Comparison of ENCODE assay signal across 14 cellular contexts in the genomic region with DNA sequence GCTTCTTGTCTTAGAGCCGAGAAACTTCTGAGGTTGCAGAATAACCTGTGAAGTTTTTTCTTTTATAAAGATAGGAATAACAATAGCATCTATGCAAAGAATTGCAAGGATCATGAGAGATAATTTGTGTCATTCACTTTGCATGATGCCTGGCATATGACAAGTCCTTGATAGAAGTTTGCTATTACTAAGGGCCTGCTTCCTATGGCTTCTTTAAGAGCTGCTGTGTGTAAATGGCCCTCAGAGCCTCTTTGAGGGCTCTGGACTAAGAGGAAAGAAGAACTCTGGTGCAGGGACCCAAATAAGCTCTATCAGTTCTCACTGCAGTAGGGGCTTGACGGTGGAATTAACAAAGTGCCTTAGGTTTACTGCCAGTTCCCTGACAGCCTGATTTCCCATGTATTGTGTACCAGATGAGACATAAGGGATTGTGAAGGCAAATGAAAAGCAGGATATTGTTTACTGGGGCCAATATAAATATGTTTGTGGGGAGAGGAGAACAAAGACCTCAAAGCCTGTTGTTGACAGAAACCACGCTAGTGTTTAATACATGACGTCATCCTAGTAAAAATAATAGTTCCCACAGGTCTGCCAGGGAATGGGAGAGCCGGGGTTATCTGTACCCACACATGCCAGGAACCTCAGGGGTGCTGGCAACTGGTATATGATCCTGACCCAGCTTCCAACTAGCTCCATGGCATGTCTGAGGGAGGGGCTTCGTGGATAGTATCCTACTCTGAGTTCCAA.
DNase-seq lines count a peak whose midpoint lies in the region; ATAC-seq and TF ChIP-seq lines count a peak whose summit lies in the region.
"Had no signal": no experiment of that assay in that cellular context is flagged by ENCODE, and none has a peak within 500 bp of the region (broad histone marks: within the 10 kb centered on the region; RNA-seq: fewer than 3 reads in every experiment).

No MANE protein-coding gene starts in this region.

- H3K4me1 ChIP-seq in stomach = peaks cover 17 to 45% (median 27%) of the 10 kb centered on the region in 4 donors
- no peaks in the 10 kb centered on the region for H3K4me1 ChIP-seq in MM.1S (ENCODE audit: low read length)

- intact Hi-C loops in stomach (cut with DNase I; ENCODE audit: low total_unique reads) = no loop called here
- intact Hi-C loops in left colon (cut with DNase I, micrococcal nuclease) = no loop called here

- no peak for ATAC-seq in left colon
- ATAC-seq: activated naive CD4-positive, alpha-beta T cell treated with anti-CD3 and anti-CD28 coated beads, Interleukin-2, amount 50 U/mL, for 72 hours; left lobe of liver had no signal

- H3K9me3 ChIP-seq in stomach (no peaks in the 10 kb centered on the region), MM.1S (replicated peaks; ENCODE audit: insufficient read depth, low read length) (no peaks in the 10 kb centered on the region)
- H3K9me3 ChIP-seq: psoas muscle had no signal

- H3K79me2 ChIP-seq in MM.1S (ENCODE audit: low read length) = no peaks in the 10 kb centered on the region

- H3K27me3 Mint-ChIP-seq in activated CD4-positive, alpha-beta T cell treated with anti-CD3 and anti-CD28 coated beads, Interleukin-2, amount 10 ng/mL, durations not matched to agents 7 days and 5 days = no peaks in the 10 kb centered on the region

- no peak overlapping the region for H2AFZ ChIP-seq in MM.1S (ENCODE audit: low read length)

- TF ChIP-seq CTCF in fibroblast of pulmonary artery (IDR thresholded peaks at IDR 0.05; ENCODE audit: low read length, missing control alignments) (no peak), stomach (IDR thresholded peaks at IDR 0.05) (no peak), MM.1S (IDR thresholded peaks at IDR 0.05; ENCODE audit: low read length) (no peak)

- H3K9me2 ChIP-seq in MM.1S (replicated peaks; ENCODE audit: insufficient read depth, low read length) = no peaks in the 10 kb centered on the region

- no peak overlapping the region for H3K9ac ChIP-seq in MM.1S (ENCODE audit: low read length)

- no peak overlapping the region for H3K27ac Mint-ChIP-seq in activated CD4-positive, alpha-beta T cell treated with anti-CD3 and anti-CD28 coated beads, Interleukin-2, amount 10 ng/mL, durations not matched to agents 7 days and 5 days
- H3K27ac Mint-ChIP-seq: activated naive CD4-positive, alpha-beta T cell treated with anti-CD3 and anti-CD28 coated beads, Interleukin-2, amount 50 U/mL, for 72 hours had no signal

- no peak overlapping the region for H3K4me2 ChIP-seq in MM.1S (ENCODE audit: low read depth, low read length)

- H3K27me3 ChIP-seq in stomach (no peaks in the 10 kb centered on the region), MM.1S (replicated peaks; ENCODE audit: insufficient read depth, low read length) (no peaks in the 10 kb centered on the region)

- TF ChIP-seq POLR2A in stomach (IDR thresholded peaks at IDR 0.05) = no peak

- H3K4me3 ChIP-seq in fibroblast of pulmonary artery (replicated peaks; ENCODE audit: low read depth, low read length) (no peak overlapping the region), stomach (no peak overlapping the region), MM.1S (ENCODE audit: low read length) (no peak overlapping the region)
- H3K4me3 ChIP-seq: psoas muscle had no signal

- 19 to 45% (median 36%) methylated on average over 6 of the region's 6 CpGs for WGBS in stomach, 5 donors

- DNase-seq in DMS153 (lab: John Stamatoyannopoulos, UW) = peak; percentile 56
- DNase-seq in DMS153 treated with DMSO at 0.1 percent for 48 hours (lab: John Stamatoyannopoulos, UW; ENCODE audit: unreplicated experiment) = no peak
- DNase-seq in fibroblast of pulmonary artery (ENCODE audit: low read depth) = peak; percentile 81
- DNase-seq in stomach = peak; percentile 46
- DNase-seq in activated CD4-positive, alpha-beta T cell treated with anti-CD3 and anti-CD28 coated beads, Interleukin-2, amount 10 ng/mL, durations not matched to agents 7 days and 5 days = no peak
- DNase-seq in left colon = no peak
- DNase-seq in MM.1S = no peak
- DNase-seq: activated CD4-positive, alpha-beta T cell treated with anti-CD3 and anti-CD28 coated beads, Interleukin-2, amount 50 U/mL, for 1 hour; NCI-H510A treated with DMSO at 0.1 percent for 48 hours; psoas muscle had no signal

- H3K36me3 ChIP-seq in stomach (no peaks in the 10 kb centered on the region), MM.1S (replicated peaks; ENCODE audit: insufficient read depth, low read length) (no peaks in the 10 kb centered on the region)

- no peaks in the 10 kb centered on the region for H3K36me3 Mint-ChIP-seq in activated CD4-positive, alpha-beta T cell treated with anti-CD3 and anti-CD28 coated beads, Interleukin-2, amount 10 ng/mL, durations not matched to agents 7 days and 5 days (ENCODE audit: low read depth)
- H3K36me3 Mint-ChIP-seq: activated naive CD4-positive, alpha-beta T cell treated with anti-CD3 and anti-CD28 coated beads, Interleukin-2, amount 50 U/mL, for 72 hours had no signal

- no peak for TF ChIP-seq EP300 in stomach (IDR thresholded peaks at IDR 0.05)

- H4K20me1 ChIP-seq in MM.1S (ENCODE audit: insufficient read depth, low read length) = no peaks in the 10 kb centered on the region

- no peaks in the 10 kb centered on the region for H3K9me3 Mint-ChIP-seq in activated CD4-positive, alpha-beta T cell treated with anti-CD3 and anti-CD28 coated beads, Interleukin-2, amount 10 ng/mL, durations not matched to agents 7 days and 5 days

- H3F3A ChIP-seq in MM.1S (ENCODE audit: insufficient read depth, low read length) = no peaks in the 10 kb centered on the region

- POLR2A ChIA-PET in activated CD4-positive, alpha-beta T cell treated with anti-CD3 and anti-CD28 coated beads, Interleukin-2, amount 10 ng/mL, durations not matched to agents 7 days and 5 days (lab: Charles Lee) = no interaction called here

- CTCF ChIA-PET in activated CD4-positive, alpha-beta T cell treated with anti-CD3 and anti-CD28 coated beads, Interleukin-2, amount 10 ng/mL, durations not matched to agents 7 days and 5 days (lab: Charles Lee) = no interaction called here

- no peak overlapping the region for H3K4me3 Mint-ChIP-seq in activated CD4-positive, alpha-beta T cell treated with anti-CD3 and anti-CD28 coated beads, Interleukin-2, amount 10 ng/mL, durations not matched to agents 7 days and 5 days

- peak overlapping the region; percentile 13 for H3K27ac ChIP-seq in angular gyrus (ENCODE audit: low read depth, low read length)
- H3K27ac ChIP-seq in stomach = peak overlapping the region in 4 of 5 donors; percentile 18 to 71 (median 63)
- H3K27ac ChIP-seq in MM.1S (ENCODE audit: low read length) = no peak overlapping the region
- H3K27ac ChIP-seq: 22Rv1, psoas muscle had no signal

- H3K4me1 Mint-ChIP-seq in activated CD4-positive, alpha-beta T cell treated with anti-CD3 and anti-CD28 coated beads, Interleukin-2, amount 10 ng/mL, durations not matched to agents 7 days and 5 days = peaks cover 3% of the 10 kb centered on the region

Comparison
In these comparisons a context has a peak if more than half of its experiments do, and no peak if none do; other contexts are left out.
1. DNase-seq: peak in DMS153 (single experiment), fibroblast of pulmonary artery (single experiment) and stomach (single experiment); none in DMS153 treated with DMSO at 0.1 percent for 48 hours (single experiment), activated CD4-positive, alpha-beta T cell treated with anti-CD3 and anti-CD28 coated beads, Interleukin-2, amount 10 ng/mL, durations not matched to agents 7 days and 5 days (single experiment), left colon (0 of 2) and MM.1S (single experiment).